Comparison of ENCODE assay signal across 1 cellular context in genomic region chr1:205325334-205325884, GRCh38.
TF ChIP-seq lines count a peak whose summit lies in the region.

No MANE protein-coding gene starts in this region.

TF ChIP-seq in GM12878, 131 proteins besides CTCF, POLR2A, EP300 and RAD21 (continued from another document):
- TF ChIP-seq, protein P1, sequence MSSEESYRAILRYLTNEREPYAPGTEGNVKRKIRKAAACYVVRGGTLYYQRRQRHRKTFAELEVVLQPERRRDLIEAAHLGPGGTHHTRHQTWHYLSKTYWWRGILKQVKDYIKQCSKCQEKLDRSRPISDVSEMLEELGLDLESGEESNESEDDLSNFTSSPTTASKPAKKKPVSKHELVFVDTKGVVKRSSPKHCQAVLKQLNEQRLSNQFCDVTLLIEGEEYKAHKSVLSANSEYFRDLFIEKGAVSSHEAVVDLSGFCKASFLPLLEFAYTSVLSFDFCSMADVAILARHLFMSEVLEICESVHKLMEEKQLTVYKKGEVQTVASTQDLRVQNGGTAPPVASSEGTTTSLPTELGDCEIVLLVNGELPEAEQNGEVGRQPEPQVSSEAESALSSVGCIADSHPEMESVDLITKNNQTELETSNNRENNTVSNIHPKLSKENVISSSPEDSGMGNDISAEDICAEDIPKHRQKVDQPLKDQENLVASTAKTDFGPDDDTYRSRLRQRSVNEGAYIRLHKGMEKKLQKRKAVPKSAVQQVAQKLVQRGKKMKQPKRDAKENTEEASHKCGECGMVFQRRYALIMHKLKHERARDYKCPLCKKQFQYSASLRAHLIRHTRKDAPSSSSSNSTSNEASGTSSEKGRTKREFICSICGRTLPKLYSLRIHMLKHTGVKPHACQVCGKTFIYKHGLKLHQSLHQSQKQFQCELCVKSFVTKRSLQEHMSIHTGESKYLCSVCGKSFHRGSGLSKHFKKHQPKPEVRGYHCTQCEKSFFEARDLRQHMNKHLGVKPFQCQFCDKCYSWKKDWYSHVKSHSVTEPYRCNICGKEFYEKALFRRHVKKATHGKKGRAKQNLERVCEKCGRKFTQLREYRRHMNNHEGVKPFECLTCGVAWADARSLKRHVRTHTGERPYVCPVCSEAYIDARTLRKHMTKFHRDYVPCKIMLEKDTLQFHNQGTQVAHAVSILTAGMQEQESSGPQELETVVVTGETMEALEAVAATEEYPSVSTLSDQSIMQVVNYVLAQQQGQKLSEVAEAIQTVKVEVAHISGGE (CRISPR knock-in tag; IDR thresholded peaks at IDR 0.05), result no peak
- TF ChIP-seq SMARCA5 (IDR thresholded peaks at IDR 0.05) (peak; percentile 76), IKZF1 (conservative IDR thresholded peaks at IDR 0.05) (peak; percentile 84), HDAC2 (IDR thresholded peaks at IDR 0.05) (no peak), POLR2AphosphoS5 (IDR thresholded peaks at IDR 0.05; ENCODE audit: low read length) (no peak), FOXM1 (IDR thresholded peaks at IDR 0.05; ENCODE audit: low read depth, low read length) (peak; percentile 37; the same call in 1 of the 2 replicates), ZBED1 (IDR thresholded peaks at IDR 0.05; ENCODE audit: borderline replicate concordance) (no peak), BHLHE40 (IDR thresholded peaks at IDR 0.05; ENCODE audit: borderline replicate concordance in 1 of 2, low read depth in 2 of 2, low read length in 1 of 2) (peak in 1 of 2 experiments; percentile 53; a peak in 1 of 4 replicates), RB1 (IDR thresholded peaks at IDR 0.05; ENCODE audit: borderline replicate concordance) (peak; percentile 45; the same call in 1 of the 2 replicates), EED (IDR thresholded peaks at IDR 0.05; ENCODE audit: low read depth) (peak; percentile 66), IKZF2 (IDR thresholded peaks at IDR 0.05) (peak; percentile 76 to 84), LARP7 (IDR thresholded peaks at IDR 0.05) (no peak), POU2F2 (IDR thresholded peaks at IDR 0.05; ENCODE audit: borderline replicate concordance, low read depth, low read length) (peak; percentile 52; the same call in 1 of the 3 replicates), ZBTB4 (CRISPR knock-in tag; IDR thresholded peaks at IDR 0.05) (no peak), SMC3 (IDR thresholded peaks at IDR 0.05; ENCODE audit: borderline replicate concordance, low read length) (peak; percentile 97), ZNF24 (IDR thresholded peaks at IDR 0.05) (peak; percentile 94)
- TF ChIP-seq, protein P2, sequence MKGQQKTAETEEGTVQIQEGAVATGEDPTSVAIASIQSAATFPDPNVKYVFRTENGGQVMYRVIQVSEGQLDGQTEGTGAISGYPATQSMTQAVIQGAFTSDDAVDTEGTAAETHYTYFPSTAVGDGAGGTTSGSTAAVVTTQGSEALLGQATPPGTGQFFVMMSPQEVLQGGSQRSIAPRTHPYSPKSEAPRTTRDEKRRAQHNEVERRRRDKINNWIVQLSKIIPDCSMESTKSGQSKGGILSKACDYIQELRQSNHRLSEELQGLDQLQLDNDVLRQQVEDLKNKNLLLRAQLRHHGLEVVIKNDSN (IDR thresholded peaks at IDR 0.05; ENCODE audit: borderline replicate concordance, extremely low read length, insufficient read depth, low read depth, low read length), result peak; percentile 33
- TF ChIP-seq, protein P3, sequence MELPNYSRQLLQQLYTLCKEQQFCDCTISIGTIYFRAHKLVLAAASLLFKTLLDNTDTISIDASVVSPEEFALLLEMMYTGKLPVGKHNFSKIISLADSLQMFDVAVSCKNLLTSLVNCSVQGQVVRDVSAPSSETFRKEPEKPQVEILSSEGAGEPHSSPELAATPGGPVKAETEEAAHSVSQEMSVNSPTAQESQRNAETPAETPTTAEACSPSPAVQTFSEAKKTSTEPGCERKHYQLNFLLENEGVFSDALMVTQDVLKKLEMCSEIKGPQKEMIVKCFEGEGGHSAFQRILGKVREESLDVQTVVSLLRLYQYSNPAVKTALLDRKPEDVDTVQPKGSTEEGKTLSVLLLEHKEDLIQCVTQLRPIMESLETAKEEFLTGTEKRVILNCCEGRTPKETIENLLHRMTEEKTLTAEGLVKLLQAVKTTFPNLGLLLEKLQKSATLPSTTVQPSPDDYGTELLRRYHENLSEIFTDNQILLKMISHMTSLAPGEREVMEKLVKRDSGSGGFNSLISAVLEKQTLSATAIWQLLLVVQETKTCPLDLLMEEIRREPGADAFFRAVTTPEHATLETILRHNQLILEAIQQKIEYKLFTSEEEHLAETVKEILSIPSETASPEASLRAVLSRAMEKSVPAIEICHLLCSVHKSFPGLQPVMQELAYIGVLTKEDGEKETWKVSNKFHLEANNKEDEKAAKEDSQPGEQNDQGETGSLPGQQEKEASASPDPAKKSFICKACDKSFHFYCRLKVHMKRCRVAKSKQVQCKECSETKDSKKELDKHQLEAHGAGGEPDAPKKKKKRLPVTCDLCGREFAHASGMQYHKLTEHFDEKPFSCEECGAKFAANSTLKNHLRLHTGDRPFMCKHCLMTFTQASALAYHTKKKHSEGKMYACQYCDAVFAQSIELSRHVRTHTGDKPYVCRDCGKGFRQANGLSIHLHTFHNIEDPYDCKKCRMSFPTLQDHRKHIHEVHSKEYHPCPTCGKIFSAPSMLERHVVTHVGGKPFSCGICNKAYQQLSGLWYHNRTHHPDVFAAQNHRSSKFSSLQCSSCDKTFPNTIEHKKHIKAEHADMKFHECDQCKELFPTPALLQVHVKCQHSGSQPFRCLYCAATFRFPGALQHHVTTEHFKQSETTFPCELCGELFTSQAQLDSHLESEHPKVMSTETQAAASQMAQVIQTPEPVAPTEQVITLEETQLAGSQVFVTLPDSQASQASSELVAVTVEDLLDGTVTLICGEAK (IDR thresholded peaks at IDR 0.05; ENCODE audit: borderline replicate concordance), result no peak
